In genomic region chr3:43894176-43895049, GRCh38 we compare ENCODE assay signal across 1 cellular context.
TF ChIP-seq lines count a peak whose summit lies in the region.

No MANE protein-coding gene starts in this region.

TF ChIP-seq in HEK293, 187 proteins besides CTCF, POLR2A, EP300 and RAD21 (continued from another document and continues in another):
- no peak for TF ChIP-seq PATZ1 (tag by site-specific recombination; IDR thresholded peaks at IDR 0.05)
- 0 out of 2 replicates have a peak, but pooled peaks have one; percentile 16 for TF ChIP-seq ZBTB11 (tag by site-specific recombination; conservative IDR thresholded peaks at IDR 0.05; ENCODE audit: low read depth)
- TF ChIP-seq ZNF514 (tag by site-specific recombination; IDR thresholded peaks at IDR 0.05): no peak
- 0 out of 2 replicates have a peak, but pooled peaks have one; percentile 20 for TF ChIP-seq ZNF501 (tag by site-specific recombination; IDR thresholded peaks at IDR 0.05)
- no peak for TF ChIP-seq ZNF548 (tag by site-specific recombination; IDR thresholded peaks at IDR 0.05)
- TF ChIP-seq ZFHX2 (tag by site-specific recombination; conservative IDR thresholded peaks at IDR 0.05): peak; percentile 54
- no peak for TF ChIP-seq TCF7L2 (IDR thresholded peaks at IDR 0.05; ENCODE audit: borderline replicate concordance, low read depth, low read length)
- TF ChIP-seq REST (tag by site-specific recombination; IDR thresholded peaks at IDR 0.05): no peak
- no peak for TF ChIP-seq ZNF157 (tag by site-specific recombination; IDR thresholded peaks at IDR 0.05)
- TF ChIP-seq ZNF37A (tag by site-specific recombination; IDR thresholded peaks at IDR 0.05): no peak
- peak; percentile 73; the same call in 1 of the 2 replicates for TF ChIP-seq ZBTB8A (tag by site-specific recombination; IDR thresholded peaks at IDR 0.05)
- TF ChIP-seq ZNF175 (tag by site-specific recombination; IDR thresholded peaks at IDR 0.05): no peak
- TF ChIP-seq, protein P1, sequence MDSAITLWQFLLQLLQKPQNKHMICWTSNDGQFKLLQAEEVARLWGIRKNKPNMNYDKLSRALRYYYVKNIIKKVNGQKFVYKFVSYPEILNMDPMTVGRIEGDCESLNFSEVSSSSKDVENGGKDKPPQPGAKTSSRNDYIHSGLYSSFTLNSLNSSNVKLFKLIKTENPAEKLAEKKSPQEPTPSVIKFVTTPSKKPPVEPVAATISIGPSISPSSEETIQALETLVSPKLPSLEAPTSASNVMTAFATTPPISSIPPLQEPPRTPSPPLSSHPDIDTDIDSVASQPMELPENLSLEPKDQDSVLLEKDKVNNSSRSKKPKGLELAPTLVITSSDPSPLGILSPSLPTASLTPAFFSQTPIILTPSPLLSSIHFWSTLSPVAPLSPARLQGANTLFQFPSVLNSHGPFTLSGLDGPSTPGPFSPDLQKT (IDR thresholded peaks at IDR 0.05; ENCODE audit: borderline replicate concordance, low read depth, low read length): no peak
- no peak for TF ChIP-seq ZNF791 (tag by site-specific recombination; IDR thresholded peaks at IDR 0.05)
- TF ChIP-seq ZBTB26 (tag by site-specific recombination; optimal IDR thresholded peaks at IDR 0.05): peak; percentile 93
- no peak for TF ChIP-seq ZNF585B (tag by site-specific recombination; IDR thresholded peaks at IDR 0.05)
- no peak for TF ChIP-seq ZNF623 (tag by site-specific recombination; IDR thresholded peaks at IDR 0.05)
- no peak for TF ChIP-seq YY1 (tag by site-specific recombination; IDR thresholded peaks at IDR 0.05)
- TF ChIP-seq ZNF48 (tag by site-specific recombination; IDR thresholded peaks at IDR 0.05): no peak
- TF ChIP-seq ZNF561 (tag by site-specific recombination; IDR thresholded peaks at IDR 0.05; ENCODE audit: borderline replicate concordance): no peak
- TF ChIP-seq GFI1B (tag by site-specific recombination; IDR thresholded peaks at IDR 0.05): no peak
- no peak for TF ChIP-seq HOXA7 (CRISPR knock-in tag; IDR thresholded peaks at IDR 0.05; ENCODE audit: borderline replicate concordance)
- no peak for TF ChIP-seq KLF1 (tag by site-specific recombination; IDR thresholded peaks at IDR 0.05)
- TF ChIP-seq, protein P2, sequence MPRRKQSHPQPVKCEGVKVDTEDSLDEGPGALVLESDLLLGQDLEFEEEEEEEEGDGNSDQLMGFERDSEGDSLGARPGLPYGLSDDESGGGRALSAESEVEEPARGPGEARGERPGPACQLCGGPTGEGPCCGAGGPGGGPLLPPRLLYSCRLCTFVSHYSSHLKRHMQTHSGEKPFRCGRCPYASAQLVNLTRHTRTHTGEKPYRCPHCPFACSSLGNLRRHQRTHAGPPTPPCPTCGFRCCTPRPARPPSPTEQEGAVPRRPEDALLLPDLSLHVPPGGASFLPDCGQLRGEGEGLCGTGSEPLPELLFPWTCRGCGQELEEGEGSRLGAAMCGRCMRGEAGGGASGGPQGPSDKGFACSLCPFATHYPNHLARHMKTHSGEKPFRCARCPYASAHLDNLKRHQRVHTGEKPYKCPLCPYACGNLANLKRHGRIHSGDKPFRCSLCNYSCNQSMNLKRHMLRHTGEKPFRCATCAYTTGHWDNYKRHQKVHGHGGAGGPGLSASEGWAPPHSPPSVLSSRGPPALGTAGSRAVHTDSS (tag by site-specific recombination; IDR thresholded peaks at IDR 0.05): no peak
- no peak for TF ChIP-seq KLF8 (tag by site-specific recombination; IDR thresholded peaks at IDR 0.05)
- peak; percentile 43; the same call in 1 of the 2 replicates for TF ChIP-seq ZXDB (tag by site-specific recombination; IDR thresholded peaks at IDR 0.05)
- 0 out of 2 replicates have a peak, but pooled peaks have one; percentile 16 for TF ChIP-seq ZNF341 (tag by site-specific recombination; IDR thresholded peaks at IDR 0.05; ENCODE audit: low read depth)
- no peak for TF ChIP-seq ZNF132 (tag by site-specific recombination; IDR thresholded peaks at IDR 0.05; ENCODE audit: borderline replicate concordance)
- no peak for TF ChIP-seq KLF17 (tag by site-specific recombination; IDR thresholded peaks at IDR 0.05)
- no peak for TF ChIP-seq OVOL3 (tag by site-specific recombination; IDR thresholded peaks at IDR 0.05)
- TF ChIP-seq ZNF768 (tag by site-specific recombination; IDR thresholded peaks at IDR 0.05): peak; percentile 70
- TF ChIP-seq HIC1 (tag by site-specific recombination; IDR thresholded peaks at IDR 0.05): no peak
- TF ChIP-seq ZNF19 (tag by site-specific recombination; IDR thresholded peaks at IDR 0.05; ENCODE audit: low read depth): no peak
- TF ChIP-seq, protein P3, sequence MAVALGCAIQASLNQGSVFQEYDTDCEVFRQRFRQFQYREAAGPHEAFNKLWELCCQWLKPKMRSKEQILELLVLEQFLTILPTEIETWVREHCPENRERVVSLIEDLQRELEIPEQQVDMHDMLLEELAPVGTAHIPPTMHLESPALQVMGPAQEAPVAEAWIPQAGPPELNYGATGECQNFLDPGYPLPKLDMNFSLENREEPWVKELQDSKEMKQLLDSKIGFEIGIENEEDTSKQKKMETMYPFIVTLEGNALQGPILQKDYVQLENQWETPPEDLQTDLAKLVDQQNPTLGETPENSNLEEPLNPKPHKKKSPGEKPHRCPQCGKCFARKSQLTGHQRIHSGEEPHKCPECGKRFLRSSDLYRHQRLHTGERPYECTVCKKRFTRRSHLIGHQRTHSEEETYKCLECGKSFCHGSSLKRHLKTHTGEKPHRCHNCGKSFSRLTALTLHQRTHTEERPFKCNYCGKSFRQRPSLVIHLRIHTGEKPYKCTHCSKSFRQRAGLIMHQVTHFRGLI (tag by site-specific recombination; IDR thresholded peaks at IDR 0.05): no peak
- TF ChIP-seq, protein P4, sequence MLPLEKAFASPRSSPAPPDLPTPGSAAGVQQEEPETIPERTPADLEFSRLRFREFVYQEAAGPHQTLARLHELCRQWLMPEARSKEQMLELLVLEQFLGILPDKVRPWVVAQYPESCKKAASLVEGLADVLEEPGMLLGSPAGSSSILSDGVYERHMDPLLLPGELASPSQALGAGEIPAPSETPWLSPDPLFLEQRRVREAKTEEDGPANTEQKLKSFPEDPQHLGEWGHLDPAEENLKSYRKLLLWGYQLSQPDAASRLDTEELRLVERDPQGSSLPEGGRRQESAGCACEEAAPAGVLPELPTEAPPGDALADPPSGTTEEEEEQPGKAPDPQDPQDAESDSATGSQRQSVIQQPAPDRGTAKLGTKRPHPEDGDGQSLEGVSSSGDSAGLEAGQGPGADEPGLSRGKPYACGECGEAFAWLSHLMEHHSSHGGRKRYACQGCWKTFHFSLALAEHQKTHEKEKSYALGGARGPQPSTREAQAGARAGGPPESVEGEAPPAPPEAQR (tag by site-specific recombination; IDR thresholded peaks at IDR 0.05): no peak
- TF ChIP-seq ZNF776 (tag by site-specific recombination; IDR thresholded peaks at IDR 0.05; ENCODE audit: borderline replicate concordance): no peak
- TF ChIP-seq, protein P5, sequence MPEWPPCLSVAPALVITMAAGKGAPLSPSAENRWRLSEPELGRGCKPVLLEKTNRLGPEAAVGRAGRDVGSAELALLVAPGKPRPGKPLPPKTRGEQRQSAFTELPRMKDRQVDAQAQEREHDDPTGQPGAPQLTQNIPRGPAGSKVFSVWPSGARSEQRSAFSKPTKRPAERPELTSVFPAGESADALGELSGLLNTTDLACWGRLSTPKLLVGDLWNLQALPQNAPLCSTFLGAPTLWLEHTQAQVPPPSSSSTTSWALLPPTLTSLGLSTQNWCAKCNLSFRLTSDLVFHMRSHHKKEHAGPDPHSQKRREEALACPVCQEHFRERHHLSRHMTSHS (tag by site-specific recombination; IDR thresholded peaks at IDR 0.05): no peak
- TF ChIP-seq TRIM28 (IDR thresholded peaks at IDR 0.05; ENCODE audit: borderline replicate concordance, low read length): no peak
- TF ChIP-seq ZNF555 (tag by site-specific recombination; conservative IDR thresholded peaks at IDR 0.05): no peak
- TF ChIP-seq ZNF629 (tag by site-specific recombination; IDR thresholded peaks at IDR 0.05): no peak
- peak; percentile 56; the same call in 1 of the 2 replicates for TF ChIP-seq EGR2 (tag by site-specific recombination; IDR thresholded peaks at IDR 0.05; ENCODE audit: low read depth)
